ENCODE assay signal across 7 cellular contexts in the genomic region with DNA sequence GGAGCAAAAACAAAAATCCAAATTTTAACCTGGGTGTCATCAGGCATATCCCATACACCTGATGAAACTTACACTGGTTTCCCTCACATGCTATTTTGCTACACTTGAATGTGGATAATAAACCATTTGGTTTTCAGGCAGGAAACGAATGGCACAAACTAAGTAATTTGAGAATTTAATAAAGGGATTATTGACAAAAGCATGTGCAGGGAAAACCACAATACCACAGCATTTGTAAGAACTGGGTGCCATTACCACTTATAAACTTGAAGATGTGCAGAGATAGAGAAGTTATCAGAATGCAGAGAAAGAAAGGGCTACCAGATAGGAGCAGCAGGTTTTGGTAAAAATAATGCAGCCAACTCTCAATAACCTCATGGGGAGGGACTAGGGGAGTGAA.
"Had no signal": no experiment of that assay in that cellular context is flagged by ENCODE, and none has a peak within 500 bp of the region (broad histone marks: within the 10 kb centered on the region; RNA-seq: fewer than 3 reads in every experiment).

No MANE protein-coding gene starts in this region.

- DNase-seq: GM23248, GOT3, H7, HFFc6 had no signal

- ATAC-seq: HCT116, HepG2 had no signal

- H3K27me3 Mint-ChIP-seq: IgD-negative memory B cell had no signal

- H3K36me3 Mint-ChIP-seq: IgD-negative memory B cell had no signal

- H3K27ac Mint-ChIP-seq: HFFc6, IgD-negative memory B cell had no signal

- H3K4me3 Mint-ChIP-seq: HFFc6, IgD-negative memory B cell had no signal
